ENCODE assay signal across 20 cellular contexts in the genomic region with DNA sequence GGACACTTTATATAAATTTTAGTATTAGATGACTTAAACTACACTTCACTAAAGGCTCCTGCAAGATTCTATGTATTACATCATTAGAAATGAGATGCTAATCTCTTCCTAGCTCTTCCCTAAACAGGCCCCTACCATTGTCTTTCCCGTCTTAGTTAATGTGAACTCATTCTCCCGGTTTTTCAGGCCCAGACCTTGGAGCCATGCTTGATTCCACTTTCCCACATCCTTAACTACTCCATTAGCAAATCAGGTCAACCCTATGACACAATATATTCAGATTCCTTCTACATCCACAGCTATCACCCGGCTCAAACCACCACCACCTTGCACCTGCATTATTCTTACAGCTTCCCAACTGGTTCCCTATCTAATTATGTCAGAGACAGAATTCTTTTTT.
"Had no signal": no experiment of that assay in that cellular context is flagged by ENCODE, and none has a peak within 500 bp of the region (broad histone marks: within the 10 kb centered on the region; RNA-seq: fewer than 3 reads in every experiment).

No MANE protein-coding gene starts in this region.

- DNase-seq: activated CD4-positive, alpha-beta T cell treated with anti-CD3 and anti-CD28 coated beads, Interleukin-2, amount 50 U/mL, for 4 hours; activated CD4-positive, CD25-positive, alpha-beta regulatory T cell treated with anti-CD3 and anti-CD28 coated beads, Interleukin-2, amount 50 U/mL, for 72 hours; activated naive CD4-positive, alpha-beta T cell treated with anti-CD3 and anti-CD28 coated beads for 36 hours; activated naive CD8-positive, alpha-beta T cell treated with anti-CD3 and anti-CD28 coated beads, Interleukin-2, amount 50 U/mL, for 24 hours; activated T-cell treated with anti-CD3 and anti-CD28 coated beads, Interleukin-2, amount 50 U/mL, for 1 hour; dorsolateral prefrontal cortex; foreskin keratinocyte; glutamatergic neuron; left lung; mammary epithelial cell; naive B cell; stimulated activated CD4-positive, alpha-beta T cell treated with anti-CD3 and anti-CD28 coated beads, Interleukin-1b, Interleukin-23, amount 100 ng/mL, for 48 hours; stomach; T-helper 9 cell; testis; upper lobe of right lung had no signal

- H3K9me3 ChIP-seq: ascending aorta, left lung, neutrophil, stomach, testis, upper lobe of right lung had no signal

- H3K27me3 Mint-ChIP-seq: activated naive CD8-positive, alpha-beta T cell treated with anti-CD3 and anti-CD28 coated beads, Interleukin-2, amount 50 U/mL, for 24 hours; naive B cell had no signal

- H3K36me3 ChIP-seq: neutrophil, upper lobe of right lung had no signal

- H3K4me1 ChIP-seq: ascending aorta, foreskin keratinocyte, left lung, parathyroid adenoma, testis, upper lobe of right lung had no signal

- H3K4me3 ChIP-seq: ascending aorta, dorsolateral prefrontal cortex, left lung, stomach, testis, upper lobe of right lung had no signal

- H3K9me3 Mint-ChIP-seq: activated naive CD4-positive, alpha-beta T cell treated with anti-CD3 and anti-CD28 coated beads for 36 hours; activated naive CD8-positive, alpha-beta T cell treated with anti-CD3 and anti-CD28 coated beads, Interleukin-2, amount 50 U/mL, for 24 hours; activated T-helper 2 cell treated with anti-CD3 and anti-CD28 coated beads, Interferon-gamma antibody, Interleukin-2, Interleukin-4, amounts not matched to agents 10 μg/mL and 5 μg/mL and 100 μg/mL, durations not matched to agents 14 hours and 24 hours and 36 hours; naive B cell had no signal

- H3K9ac ChIP-seq: parathyroid adenoma had no signal

- ATAC-seq: activated naive CD8-positive, alpha-beta T cell treated with anti-CD3 and anti-CD28 coated beads, Interleukin-2, amount 50 U/mL, for 24 hours; foreskin keratinocyte; left lung; upper lobe of right lung had no signal

- H3K27me3 ChIP-seq: ascending aorta, dorsolateral prefrontal cortex, foreskin keratinocyte, left lung, neutrophil, stomach, testis, upper lobe of right lung had no signal

- H3K4me3 Mint-ChIP-seq: activated naive CD4-positive, alpha-beta T cell treated with anti-CD3 and anti-CD28 coated beads for 36 hours; activated naive CD8-positive, alpha-beta T cell treated with anti-CD3 and anti-CD28 coated beads, Interleukin-2, amount 50 U/mL, for 24 hours; naive B cell had no signal

- H3K4me1 Mint-ChIP-seq: activated naive CD8-positive, alpha-beta T cell treated with anti-CD3 and anti-CD28 coated beads, Interleukin-2, amount 50 U/mL, for 24 hours had no signal

- H3K27ac Mint-ChIP-seq: activated naive CD4-positive, alpha-beta T cell treated with anti-CD3 and anti-CD28 coated beads for 36 hours; activated naive CD8-positive, alpha-beta T cell treated with anti-CD3 and anti-CD28 coated beads, Interleukin-2, amount 50 U/mL, for 24 hours; activated T-helper 2 cell treated with anti-CD3 and anti-CD28 coated beads, Interferon-gamma antibody, Interleukin-2, Interleukin-4, amounts not matched to agents 10 μg/mL and 5 μg/mL and 100 μg/mL, durations not matched to agents 14 hours and 24 hours and 36 hours had no signal

- H3K27ac ChIP-seq: ascending aorta, dorsolateral prefrontal cortex, foreskin keratinocyte, left lung, neutrophil, parathyroid adenoma, stomach, testis, upper lobe of right lung had no signal
